In genomic region chr1:201399352-201400126, GRCh38 we compare ENCODE assay signal across 1 cellular context.
A peak's percentile ranks its signal among the peaks of the same experiment; 100 is the strongest.
TF ChIP-seq lines count a peak whose summit lies in the region.

No MANE protein-coding gene starts in this region.

TF ChIP-seq in HepG2, 621 proteins besides CTCF, POLR2A, EP300 and RAD21 (continued from another document and continues in another):
- TF ChIP-seq SKIL (CRISPR knock-in tag; IDR thresholded peaks at IDR 0.05; ENCODE audit: borderline replicate concordance), result peak; percentile 40; the same call in 1 of the 2 replicates
- no peak for TF ChIP-seq ZNF781 (CRISPR knock-in tag; IDR thresholded peaks at IDR 0.05; ENCODE audit: borderline replicate concordance, not compliant biosample characterization)
- no peak for TF ChIP-seq RBM22 (optimal IDR thresholded peaks at IDR 0.05; ENCODE audit: low read length)
- peak; percentile 65; the same call in 1 of the 2 replicates for TF ChIP-seq HES4 (CRISPR knock-in tag; IDR thresholded peaks at IDR 0.05; ENCODE audit: borderline replicate concordance)
- TF ChIP-seq ZNF678 (CRISPR knock-in tag; IDR thresholded peaks at IDR 0.05), result no peak
- no peak for TF ChIP-seq JARID2 (CRISPR knock-in tag; IDR thresholded peaks at IDR 0.05; ENCODE audit: insufficient replicate concordance)
- TF ChIP-seq NCOA1 (CRISPR knock-in tag; IDR thresholded peaks at IDR 0.05), result no peak
- TF ChIP-seq ATF4 (CRISPR knock-in tag; IDR thresholded peaks at IDR 0.05), result no peak; a peak in 1 of 4 replicates
- TF ChIP-seq BORCS8-MEF2B (CRISPR knock-in tag; IDR thresholded peaks at IDR 0.05), result peak; percentile 56
- TF ChIP-seq GATAD2A (CRISPR knock-in tag; IDR thresholded peaks at IDR 0.05), result peak; percentile 36; the same call in 1 of the 2 replicates
- peak; percentile 53; the same call in 1 of the 2 replicates for TF ChIP-seq ZFP82 (CRISPR knock-in tag; IDR thresholded peaks at IDR 0.05; ENCODE audit: borderline replicate concordance)
- no peak for TF ChIP-seq ZNF431 (CRISPR knock-in tag; IDR thresholded peaks at IDR 0.05; ENCODE audit: borderline replicate concordance, low read depth)
- TF ChIP-seq DMTF1 (CRISPR knock-in tag; IDR thresholded peaks at IDR 0.05), result no peak
- peak; percentile 80 for TF ChIP-seq HNRNPK (IDR thresholded peaks at IDR 0.05; ENCODE audit: low read depth, low read length, poor library complexity, severe bottlenecking)
- TF ChIP-seq ZNF317 (CRISPR knock-in tag; IDR thresholded peaks at IDR 0.05), result no peak
- TF ChIP-seq ZNF275 (CRISPR knock-in tag; IDR thresholded peaks at IDR 0.05; ENCODE audit: borderline replicate concordance), result peak; percentile 78; the same call in 1 of the 2 replicates
- TF ChIP-seq TFE3 (CRISPR knock-in tag; IDR thresholded peaks at IDR 0.05), result peak; percentile 68; the same call in 1 of the 2 replicates
- no peak for TF ChIP-seq PAWR (CRISPR knock-in tag; IDR thresholded peaks at IDR 0.05; ENCODE audit: borderline replicate concordance)
- TF ChIP-seq RXRB (CRISPR knock-in tag; IDR thresholded peaks at IDR 0.05; ENCODE audit: borderline replicate concordance), result peak; percentile 69; the same call in 1 of the 2 replicates
- TF ChIP-seq FOXO1 (CRISPR knock-in tag; IDR thresholded peaks at IDR 0.05), result no peak
- TF ChIP-seq ZNF766 (CRISPR knock-in tag; IDR thresholded peaks at IDR 0.05; ENCODE audit: borderline replicate concordance), result peak; percentile 7; the same call in 1 of the 2 replicates
- TF ChIP-seq JUNB (CRISPR knock-in tag; IDR thresholded peaks at IDR 0.05; ENCODE audit: borderline replicate concordance), result no peak
- TF ChIP-seq MYC (CRISPR knock-in tag; IDR thresholded peaks at IDR 0.05; ENCODE audit: borderline replicate concordance), result peak; percentile 89
- peak; percentile 70; the same call in 1 of the 2 replicates for TF ChIP-seq ZFP91 (CRISPR knock-in tag; IDR thresholded peaks at IDR 0.05; ENCODE audit: borderline replicate concordance)
- TF ChIP-seq SP140L (CRISPR knock-in tag; IDR thresholded peaks at IDR 0.05; ENCODE audit: borderline replicate concordance), result no peak
- TF ChIP-seq ZNF616 (CRISPR knock-in tag; IDR thresholded peaks at IDR 0.05; ENCODE audit: low read depth), result peak; percentile 72
- TF ChIP-seq ZNF883 (CRISPR knock-in tag; IDR thresholded peaks at IDR 0.05; ENCODE audit: not compliant biosample characterization), result peak; percentile 66
- no peak for TF ChIP-seq RARG (CRISPR knock-in tag; IDR thresholded peaks at IDR 0.05; ENCODE audit: low read depth)
- no peak; the same call in 1 of the 2 replicates for TF ChIP-seq SOX5 (CRISPR knock-in tag; IDR thresholded peaks at IDR 0.05; ENCODE audit: borderline replicate concordance)
- peak; percentile 29; the same call in 1 of the 2 replicates for TF ChIP-seq ZNF205 (CRISPR knock-in tag; IDR thresholded peaks at IDR 0.05)
- no peak for TF ChIP-seq CREB1 (IDR thresholded peaks at IDR 0.05)
- TF ChIP-seq CREB1 (CRISPR knock-in tag; IDR thresholded peaks at IDR 0.05), result no peak
- no peak; the same call in 1 of the 2 replicates for TF ChIP-seq ZNF143 (CRISPR knock-in tag; IDR thresholded peaks at IDR 0.05)
- peak; percentile 61; the same call in 1 of the 2 replicates for TF ChIP-seq ZNF761 (CRISPR knock-in tag; conservative IDR thresholded peaks at IDR 0.05)
- TF ChIP-seq LBX2 (CRISPR knock-in tag; IDR thresholded peaks at IDR 0.05; ENCODE audit: borderline replicate concordance), result peak; percentile 25; the same call in 1 of the 2 replicates
- TF ChIP-seq ZNF20 (CRISPR knock-in tag; IDR thresholded peaks at IDR 0.05), result no peak
- TF ChIP-seq ZNF333 (CRISPR knock-in tag; IDR thresholded peaks at IDR 0.05; ENCODE audit: borderline replicate concordance), result peak; percentile 48; the same call in 1 of the 2 replicates
- no peak for TF ChIP-seq STAT6 (CRISPR knock-in tag; IDR thresholded peaks at IDR 0.05; ENCODE audit: borderline replicate concordance)
- TF ChIP-seq MTERF4 (CRISPR knock-in tag; IDR thresholded peaks at IDR 0.05), result no peak; the same call in 1 of the 2 replicates
- TF ChIP-seq POLR2AphosphoS2 (IDR thresholded peaks at IDR 0.05; ENCODE audit: low read depth, low read length), result no peak
- TF ChIP-seq ZBTB38 (CRISPR knock-in tag; IDR thresholded peaks at IDR 0.05), result 0 out of 2 replicates have a peak, but pooled peaks have one; percentile 63
- TF ChIP-seq ZNF263 (CRISPR knock-in tag; IDR thresholded peaks at IDR 0.05), result 0 out of 2 replicates have a peak, but pooled peaks have one; percentile 13
- 0 out of 2 replicates have a peak, but pooled peaks have one; percentile 38 for TF ChIP-seq HOXA3 (CRISPR knock-in tag; IDR thresholded peaks at IDR 0.05)
- no peak; the same call in 1 of the 2 replicates for TF ChIP-seq ZNF350 (CRISPR knock-in tag; IDR thresholded peaks at IDR 0.05; ENCODE audit: borderline replicate concordance, low read depth)
- TF ChIP-seq ONECUT2 (CRISPR knock-in tag; IDR thresholded peaks at IDR 0.05), result peak; percentile 56; the same call in 1 of the 2 replicates
- TF ChIP-seq TEF (CRISPR knock-in tag; IDR thresholded peaks at IDR 0.05), result no peak; the same call in 1 of the 2 replicates
- no peak for TF ChIP-seq BHLHE40 (IDR thresholded peaks at IDR 0.05; ENCODE audit: low read length)
- peak; percentile 55; the same call in 1 of the 2 replicates for TF ChIP-seq TARDBP (CRISPR knock-in tag; IDR thresholded peaks at IDR 0.05)
